11 cellular contexts compared by ENCODE assay signal in the genomic region with DNA sequence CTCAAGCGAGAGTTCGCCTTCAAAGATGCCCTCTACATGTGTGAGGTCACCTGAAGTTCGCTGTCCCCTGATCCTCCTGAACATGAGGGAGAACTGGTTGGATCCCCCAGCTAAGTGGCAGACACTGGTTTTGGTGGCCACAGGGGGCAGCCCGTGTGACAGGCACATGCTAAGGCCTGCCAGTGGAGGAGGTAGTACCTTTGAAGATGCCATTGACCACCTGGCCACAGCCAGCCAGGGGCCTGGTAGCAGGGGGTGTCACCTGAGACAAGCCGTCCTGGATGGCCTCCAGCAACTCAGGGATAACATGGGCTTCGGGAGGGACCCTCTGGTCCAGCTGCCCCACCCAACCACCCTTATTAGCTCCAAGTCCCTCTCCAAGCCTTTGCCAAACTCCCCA. TPM values are rescaled to one million over a fixed set of nuclear protein-coding genes. Genes with fewer than 3 reads are reported as not detected.
"Had no signal": no experiment of that assay in that cellular context is flagged by ENCODE, and none has a peak within 500 bp of the region (broad histone marks: within the 10 kb centered on the region; RNA-seq: fewer than 3 reads in every experiment).

No MANE protein-coding gene starts in this region.

- H3K27ac ChIP-seq: ovary, thyroid gland had no signal

- H3K4me3 ChIP-seq: ovary, thyroid gland had no signal

- H3K27me3 ChIP-seq: ovary, thyroid gland had no signal

- H3K36me3 ChIP-seq: ovary, thyroid gland had no signal

- DNase-seq: activated CD4-positive, alpha-beta T cell treated with anti-CD3 and anti-CD28 coated beads, Interleukin-2, amount 50 U/mL, for 4 hours; activated CD4-positive, CD25-positive, alpha-beta regulatory T cell treated with anti-CD3 and anti-CD28 coated beads, Interleukin-2, amount 50 U/mL, for 72 hours; activated T-cell treated with anti-CD3 and anti-CD28 coated beads, Interleukin-2, amount 50 U/mL, for 48 hours; central memory CD4-positive, alpha-beta T cell; dermis blood vessel endothelial cell; erythroblast; kidney; left ventricle myocardium superior; ovary; stimulated activated CD4-positive, alpha-beta T cell treated with anti-CD3 and anti-CD28 coated beads, Interleukin-4, amount 100 ng/mL, for 24 hours; thyroid gland had no signal

- ATAC-seq: left ventricle myocardium superior had no signal

- H3K9me3 ChIP-seq: ovary, thyroid gland had no signal

RNA-seq across cellular contexts. Expression of a gene that starts 7.3 kb away (rescaled TPM):
- total RNA-seq: left ventricle myocardium superior had no signal

RNA-seq across cellular contexts. Expression of a gene that starts 39.0 kb away (rescaled TPM):
- total RNA-seq: dermis blood vessel endothelial cell, left ventricle myocardium superior had no signal
